Comparison of ENCODE assay signal across 29 cellular contexts in the genomic region with DNA sequence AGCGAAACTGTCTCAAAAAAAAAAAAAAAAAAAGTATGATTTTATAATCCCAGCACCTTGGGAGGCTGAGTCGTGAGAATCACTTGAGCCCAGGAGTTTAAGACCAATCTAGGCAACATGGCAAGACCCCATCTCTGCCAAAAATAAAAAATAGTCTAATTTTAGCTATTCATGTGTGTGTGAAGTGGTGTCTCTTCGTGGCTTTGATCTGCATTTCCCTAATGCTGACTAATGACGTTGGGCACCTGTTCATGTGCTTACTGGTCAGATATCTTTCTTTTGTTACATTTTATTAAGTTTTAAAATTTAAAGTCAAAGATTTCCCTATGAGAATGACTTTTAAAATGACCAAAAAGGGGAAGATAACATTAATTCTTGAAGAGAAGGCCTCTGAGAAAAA.
"Had no signal": no experiment of that assay in that cellular context is flagged by ENCODE, and none has a peak within 500 bp of the region (broad histone marks: within the 10 kb centered on the region; RNA-seq: fewer than 3 reads in every experiment).

No MANE protein-coding gene starts in this region.

- H3K4me1 ChIP-seq: pancreas, prostate gland, right lobe of liver, spleen, suprapubic skin, upper lobe of left lung had no signal

- H3K36me3 ChIP-seq: neutrophil, prostate gland had no signal

- H3K4me3 ChIP-seq: pancreas, prostate gland, right lobe of liver, sigmoid colon, skin epidermis, smooth muscle cell, spleen, suprapubic skin, testis, tibial nerve, upper lobe of left lung, vagina had no signal

- H3K4me2 ChIP-seq: smooth muscle cell had no signal

- H3K9me3 ChIP-seq: neutrophil, pancreas, prostate gland, right lobe of liver, sigmoid colon, spleen, suprapubic skin, testis, tibial nerve, upper lobe of left lung, vagina had no signal

- H3K27ac ChIP-seq: neutrophil, pancreas, prostate gland, right lobe of liver, sigmoid colon, skin epidermis, spleen, suprapubic skin, testis, tibial nerve, upper lobe of left lung, vagina had no signal

- DNase-seq: naive thymus-derived CD8-positive, alpha-beta T cell; nephron progenitor cell; nucleus accumbens; pancreas; right cardiac atrium; sigmoid colon; spleen; stimulated activated CD4-positive, alpha-beta T cell treated with anti-CD3 and anti-CD28 coated beads, Interleukin-12 subunit alpha, Interleukin-12 subunit beta, amount 100 ng/mL, for 4 hours; stimulated activated CD4-positive, alpha-beta T cell treated with anti-CD3 and anti-CD28 coated beads, Interleukin-1b, Interleukin-23, amount 100 ng/mL, for 48 hours; stimulated activated CD4-positive, alpha-beta T cell treated with anti-CD3 and anti-CD28 coated beads, Interleukin-4, amount 100 ng/mL, for 1 hour; stimulated activated CD4-positive, alpha-beta T cell treated with anti-CD3 and anti-CD28 coated beads, Interleukin-4, amount 100 ng/mL, for 4 hours; stimulated activated CD8-positive, alpha-beta memory T cell treated with anti-CD3 and anti-CD28 coated beads, Interleukin-4, amount 100 ng/mL, for 48 hours; stimulated activated naive CD4-positive, alpha-beta T cell; stimulated activated naive CD8-positive, alpha-beta T cell treated with anti-CD3 and anti-CD28 coated beads, Interleukin-15, amount 100 ng/mL, for 72 hours; stimulated activated naive CD8-positive, alpha-beta T cell treated with anti-CD3 and anti-CD28 coated beads, Interleukin-15, Interleukin-2, amounts not matched to agents 100 U/mL and 50 U/mL, for 24 hours; substantia nigra; testis; trophoblast cell; upper lobe of left lung had no signal

- H3K27me3 ChIP-seq: neutrophil, pancreas, right lobe of liver, sigmoid colon, spleen, suprapubic skin, testis, tibial nerve, upper lobe of left lung, vagina had no signal

- ATAC-seq: naive thymus-derived CD8-positive, alpha-beta T cell; natural killer cell treated with Interleukin-12 subunit alpha and Interleukin-12 subunit beta and Interleukin-15 and Interleukin-18, amount 100 ng/mL, for 72 hours; pancreas; right cardiac atrium; right lobe of liver; stimulated activated memory B cell treated with anti-CD40 and anti-IgM and Interleukin-4, amounts not matched to agents 10 μg/mL and 1 μg/mL and 100 μg/mL, for 72 hours; stimulated activated naive CD8-positive, alpha-beta T cell treated with anti-CD3 and anti-CD28 coated beads, Interleukin-15, amount 100 ng/mL, for 72 hours; stimulated activated naive CD8-positive, alpha-beta T cell treated with anti-CD3 and anti-CD28 coated beads, Interleukin-15, Interleukin-2, amounts not matched to agents 100 U/mL and 50 U/mL, for 24 hours had no signal
